In the genomic region with DNA sequence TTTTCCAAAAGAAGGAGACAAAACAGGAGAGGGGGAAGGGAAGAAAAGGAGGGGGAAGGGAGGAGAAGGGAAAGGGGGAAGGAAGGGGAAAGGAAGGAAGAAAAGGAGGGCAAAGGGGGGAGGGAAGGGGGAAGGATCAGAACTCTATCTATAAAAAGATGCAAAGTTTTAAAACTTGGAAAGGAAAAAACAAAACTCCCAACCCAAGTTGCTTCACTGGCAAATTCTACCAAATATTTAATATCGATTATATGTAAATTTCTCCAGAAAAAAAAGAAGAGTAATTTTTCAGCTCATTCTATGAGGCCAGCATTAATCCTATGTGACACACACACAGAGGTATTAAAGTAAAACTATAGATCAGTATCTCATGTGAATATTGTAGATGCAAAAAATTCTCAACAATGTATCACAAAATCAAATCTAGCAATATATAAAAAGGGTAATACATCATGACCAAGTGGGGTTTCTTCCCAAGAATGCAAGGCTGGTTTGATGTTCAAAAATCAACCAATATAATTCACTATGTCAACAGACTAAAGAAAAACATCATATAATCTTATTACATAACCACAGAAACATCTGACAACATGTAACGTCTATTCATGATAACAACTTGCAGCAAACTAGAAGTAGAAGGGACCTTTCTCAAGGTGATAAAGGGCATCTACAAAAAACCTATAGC, we compare ENCODE assay signal across 28 cellular contexts. TPM values are rescaled to one million over a fixed set of nuclear protein-coding genes. Genes with fewer than 3 reads are reported as not detected.
DNase-seq lines count a peak whose midpoint lies in the region; ATAC-seq, FAIRE-seq and TF ChIP-seq lines count a peak whose summit lies in the region.
"Had no signal": no experiment of that assay in that cellular context is flagged by ENCODE, and none has a peak within 500 bp of the region (broad histone marks: within the 10 kb centered on the region; RNA-seq: fewer than 3 reads in every experiment).

No MANE protein-coding gene starts in this region.

- H3K4me2 ChIP-seq in GM12878 (ENCODE audit: control insufficient read depth, insufficient read depth), result no peak overlapping the region
- H3K4me2 ChIP-seq: BLaER1 had no signal

- peaks cover 8% of the 10 kb centered on the region; the same call in 1 of the 2 replicates for H3K9me3 ChIP-seq in Panc1 (ENCODE audit: control insufficient read depth, insufficient read depth, low read depth, low read length)
- H3K9me3 ChIP-seq in adipocyte (ENCODE audit: control insufficient read depth, low read length), result peaks cover 21% of the 10 kb centered on the region
- H3K9me3 ChIP-seq in GM12878 (replicated peaks; ENCODE audit: control insufficient read depth, insufficient read depth, low read length), result peaks cover 12% of the 10 kb centered on the region; the same call in 2 of the 3 replicates
- H3K9me3 ChIP-seq in gastroesophageal sphincter, result peaks cover 0 to 15% (median 0%) of the 10 kb centered on the region in 3 donors
- H3K9me3 ChIP-seq: BE2C had no signal

- no peak overlapping the region for H3K27ac ChIP-seq in Panc1 (ENCODE audit: low read length)
- no peak overlapping the region for H3K27ac ChIP-seq in GM12878 (ENCODE audit: control insufficient read depth, insufficient read depth)
- H3K27ac ChIP-seq in gastroesophageal sphincter, result no peak overlapping the region
- H3K27ac ChIP-seq: BLaER1 had no signal

- no peak overlapping the region for H3K27ac Mint-ChIP-seq in endothelial cell (ENCODE audit: unreplicated experiment)
- H3K27ac Mint-ChIP-seq: CD14-positive monocyte; CD8-positive, alpha-beta memory T cell had no signal

- H3K79me2 ChIP-seq in GM12878 (ENCODE audit: control insufficient read depth, insufficient read depth, low read length), result no peaks in the 10 kb centered on the region

- H3K4me3 Mint-ChIP-seq in endothelial cell (ENCODE audit: unreplicated experiment), result peak overlapping the region; percentile 27
- H3K4me3 Mint-ChIP-seq: CD14-positive monocyte; CD4-positive, alpha-beta memory T cell; CD4-positive, CD25-positive, alpha-beta regulatory T cell; CD8-positive, alpha-beta memory T cell had no signal

- peaks cover 28% of the 10 kb centered on the region for H3K36me3 Mint-ChIP-seq in endothelial cell (ENCODE audit: low read depth, unreplicated experiment)

- TF ChIP-seq EP300 in GM12878 (IDR thresholded peaks at IDR 0.05; ENCODE audit: borderline replicate concordance in 1 of 2, control insufficient read depth in 1 of 2, low read depth in 2 of 2, low read length in 2 of 2) (no peak), gastroesophageal sphincter (IDR thresholded peaks at IDR 0.05) (no peak)

- BruUV-seq in Panc1 (replicated peaks; lab: Mats Ljungman, UMichigan) (TSS peak; percentile 64), GM12878 (replicated peaks; lab: Mats Ljungman, UMichigan) (TSS peak; percentile 38)

- SMC1A ChIA-PET in GM12878 (lab: Charles Lee; ENCODE audit: uncharacterized antibody, unreplicated experiment), result interaction anchor here (1.1 to 1.6 kb wide), 2 partner anchors 12 to 83 kb away, joined by 3 to 5 read pairs; no protein-coding TSS in a partner anchor

- no peak for TF ChIP-seq CTCF in Panc1 (IDR thresholded peaks at IDR 0.05)
- TF ChIP-seq CTCF in GM12878 (IDR thresholded peaks at IDR 0.05 in 2 of 3, conservative IDR thresholded peaks at IDR 0.05 in 1 of 3; ENCODE audit: control insufficient read depth in 2 of 3, extremely low read depth in 1 of 3, insufficient read depth in 1 of 3, low read depth in 3 of 3, low read length in 3 of 3), result no peak
- no peak for TF ChIP-seq CTCF in endothelial cell (IDR thresholded peaks at IDR 0.05; ENCODE audit: unreplicated experiment)
- TF ChIP-seq CTCF in gastroesophageal sphincter (IDR thresholded peaks at IDR 0.05), result no peak

- H3K4me3 ChIP-seq in Panc1 (ENCODE audit: low read depth in 2 of 2, low read length in 2 of 2) (no peak overlapping the region), adipocyte (ENCODE audit: low read length) (peak overlapping the region; percentile 52), GM12878 (no peak overlapping the region), gastroesophageal sphincter (no peak overlapping the region)
- H3K4me3 ChIP-seq: BLaER1 had no signal

- H3K9me3 Mint-ChIP-seq in endothelial cell (ENCODE audit: unreplicated experiment), result peaks cover 5% of the 10 kb centered on the region

- H3K9ac ChIP-seq in adipocyte (ENCODE audit: low read length) (no peak overlapping the region), GM12878 (ENCODE audit: control insufficient read depth, insufficient read depth, low read length) (no peak overlapping the region)
- H3K9ac ChIP-seq: BLaER1 had no signal

- RAD21 ChIA-PET in GM12878 (lab: Charles Lee; ENCODE audit: unreplicated experiment), result no interaction called here

- no peak for FAIRE-seq in GM12878 (lab: Jason Lieb, UNC)
- FAIRE-seq: A204.1, GM12891, GM19239 had no signal

- no peaks in the 10 kb centered on the region for H3K4me1 Mint-ChIP-seq in endothelial cell (ENCODE audit: unreplicated experiment)
- H3K4me1 Mint-ChIP-seq: CD14-positive monocyte had no signal

- DNase-seq in Panc1 (ENCODE audit: low read depth, low spot score) (no peak), adipocyte (ENCODE audit: low read depth) (no peak), GM12878 (ENCODE audit: low read depth, low spot score) (no peak), endothelial cell (ENCODE audit: low spot score) (no peak), NCI-H226 (no peak), foreskin melanocyte (no peak)
- DNase-seq: 8988T; ACHN; BE2C; C1 segment of cervical spinal cord; CD4-positive, alpha-beta memory T cell; CD4-positive, CD25-positive, alpha-beta regulatory T cell; CD8-positive, alpha-beta memory T cell; COR-L47; DMS 273 treated with DMSO at 0.1 percent for 48 hours; DMS153; DMS53; DMS79; DND-41; EL; GDM1 had no signal

- intact Hi-C loops in Panc1 (cut with micrococcal nuclease; ENCODE audit: unreplicated experiment), result no loop called here
- intact Hi-C loops in GM12878 (cut with micrococcal nuclease; ENCODE audit: unreplicated experiment), result no loop called here

- no peak for TF ChIP-seq POLR2A in GM12878 (IDR thresholded peaks at IDR 0.05; ENCODE audit: low read depth, low read length)
- TF ChIP-seq POLR2A in gastroesophageal sphincter (IDR thresholded peaks at IDR 0.05), result no peak

- CTCF ChIA-PET in Panc1 (lab: Charles Lee), result no interaction called here
- CTCF ChIA-PET in GM12878 (lab: Yijun Ruan, JAX), result no interaction called here

- 94% methylated on average over 2 of the region's 2 CpGs for WGBS in GM12878 (ENCODE audit: insufficient coverage, insufficient replicate concordance, low lambda C conversion rate, missing lambda C conversion rate)
- WGBS in gastroesophageal sphincter (ENCODE audit: low coverage in 1 of 2), 2 donors, result 88 to 92% methylated on average over 2 of the region's 2 CpGs

- TF ChIP-seq RAD21 in GM12878 (IDR thresholded peaks at IDR 0.05; ENCODE audit: insufficient read depth, low read depth, low read length), result no peak

- H3K27me3 ChIP-seq in Panc1 (ENCODE audit: control insufficient read depth, insufficient read depth, low read length) (no peaks in the 10 kb centered on the region), adipocyte (replicated peaks; ENCODE audit: control insufficient read depth, insufficient read depth, low read length) (no peaks in the 10 kb centered on the region), GM12878 (replicated peaks in 1 of 2; ENCODE audit: control insufficient read depth in 2 of 2, insufficient read depth in 2 of 2, low read length in 1 of 2) (no peaks in the 10 kb centered on the region), gastroesophageal sphincter (no peaks in the 10 kb centered on the region)
- H3K27me3 ChIP-seq: BE2C, BLaER1 had no signal

- no peaks in the 10 kb centered on the region for H3K4me1 ChIP-seq in Panc1 (ENCODE audit: control insufficient read depth, insufficient read depth, low read length)
- no peaks in the 10 kb centered on the region for H3K4me1 ChIP-seq in adipocyte (ENCODE audit: control insufficient read depth, insufficient read depth, low read length)
- no peaks in the 10 kb centered on the region for H3K4me1 ChIP-seq in GM12878 (ENCODE audit: control insufficient read depth, insufficient read depth, low read length)
- H3K4me1 ChIP-seq in gastroesophageal sphincter, result no peaks in the 10 kb centered on the region
- H3K4me1 ChIP-seq: BE2C, BLaER1 had no signal

- in situ Hi-C loops in Panc1 (cut with HindIII; ENCODE audit: low pct_unique_long_range_greater_than_20kb, low sequenced_read_pairs) (no loop called here), GM12878 (cut with MboI) (no loop called here)

- ATAC-seq in Panc1 (no peak), GM12878 (no peak), gastroesophageal sphincter (no peak), HG02852 (IDR thresholded peaks at IDR 0.05; ENCODE audit: unreplicated experiment) (no peak)

- H3K27me3 Mint-ChIP-seq in endothelial cell (ENCODE audit: unreplicated experiment), result peaks cover 4% of the 10 kb centered on the region
- H3K27me3 Mint-ChIP-seq: CD4-positive, alpha-beta memory T cell; CD4-positive, CD25-positive, alpha-beta regulatory T cell; CD8-positive, alpha-beta memory T cell had no signal

- POLR2A ChIA-PET in Panc1 (lab: Charles Lee) (no interaction called here), GM12878 (lab: Charles Lee) (interaction anchor here (1.0 kb wide), 1 partner anchor 11 kb away, joined by 3 read pairs; no protein-coding TSS in a partner anchor)

- H2AFZ ChIP-seq in GM12878 (ENCODE audit: control insufficient read depth, low read depth, low read length), result no peak overlapping the region

- no peaks in the 10 kb centered on the region for H4K20me1 ChIP-seq in GM12878 (ENCODE audit: control insufficient read depth, insufficient read depth)
- H4K20me1 ChIP-seq: BLaER1 had no signal

- H3K36me3 ChIP-seq in Panc1 (ENCODE audit: control insufficient read depth, insufficient read depth, low read length), result no peaks in the 10 kb centered on the region; the same call in 1 of the 2 replicates
- peaks cover 30% of the 10 kb centered on the region for H3K36me3 ChIP-seq in adipocyte (ENCODE audit: control insufficient read depth, insufficient read depth, low read length, severe bottlenecking)
- peaks cover 1 to 5% of the 10 kb centered on the region in 2 experiments; a peak in 2 of 4 replicates for H3K36me3 ChIP-seq in GM12878 (ENCODE audit: control insufficient read depth in 2 of 2, insufficient read depth in 2 of 2, low read length in 1 of 2)
- peaks cover 0 to 16% of the 10 kb centered on the region in 2 donors for H3K36me3 ChIP-seq in gastroesophageal sphincter

RNA-seq across cellular contexts. Expression of a gene that starts 57.9 kb away (rescaled TPM):
- total RNA-seq in Panc1 (2021; ENCODE audit: unreplicated experiment), result 28.7 TPM
- 10.2 TPM for polyA plus RNA-seq in Panc1 (2012; ENCODE audit: insufficient read length)
- total RNA-seq in GM12878 (2013; cell fraction: nucleolus; rRNA removed), result 142 and 145 TPM in 2 replicates
- 15.0 and 20.5 TPM in 2 replicates for total RNA-seq in GM12878 (2014; rRNA removed)
- 22.6 and 23.0 TPM in 2 replicates for total RNA-seq in GM12878 (2014; rRNA removed; fragmentation: Illumina TruSeq; extraction: Trizol)
- 20.6 and 21.3 TPM in 2 replicates for total RNA-seq in GM12878 (2021)
- 4.4 TPM for polyA plus RNA-seq in GM12878 (2011; ENCODE audit: low read depth)
- polyA plus RNA-seq in GM12878 (2011; rRNA removed), result 23.6 and 28.6 TPM in 2 replicates
- polyA plus RNA-seq in GM12878 (2011; cell fraction: cytosol; rRNA removed), result 8.2 and 9.4 TPM in 2 replicates
- polyA plus RNA-seq in GM12878 (2011; cell fraction: nucleus; rRNA removed), result 18.7 and 20.5 TPM in 2 replicates
- 8.9 and 9.4 TPM in 2 replicates for polyA plus RNA-seq in GM12878 (2012)
- polyA plus RNA-seq in GM12878 (2014; fragmentation: Illumina TruSeq; extraction: Trizol), result 14.9 and 19.2 TPM in 2 replicates
- 1 to 10 TPM; 2.8 to 3.2 TPM for polyA plus RNA-seq in GM12878 (2014; fragmentation: Nextera tagmentation; extraction: Ambion mirVana)
- polyA plus RNA-seq in GM12878 (2014; rRNA removed), result 7.2 and 9.0 TPM in 2 replicates
- polyA plus RNA-seq in GM12878 (2016; fragmentation: Nextera tagmentation; extraction: Ambion mirVana), result 10 to 100 TPM; 17.0 to 21.9 TPM
- 43.7 and 53.9 TPM in 2 replicates for polyA minus RNA-seq in GM12878 (2011; rRNA and poly(A)+ RNA removed)
- 7.8 and 9.9 TPM in 2 replicates for polyA minus RNA-seq in GM12878 (2011; cell fraction: cytosol; rRNA and poly(A)+ RNA removed)
- 36.4 and 51.0 TPM in 2 replicates for polyA minus RNA-seq in GM12878 (2011; cell fraction: nucleus; rRNA and poly(A)+ RNA removed)
- total RNA-seq in endothelial cell (ENCODE audit: unreplicated experiment), result 36.4 TPM
- total RNA-seq in gastroesophageal sphincter, result 10 to 100 TPM; 42.5 to 62.4 (median 52.3) TPM
